9 cellular contexts compared by ENCODE assay signal in the genomic region with DNA sequence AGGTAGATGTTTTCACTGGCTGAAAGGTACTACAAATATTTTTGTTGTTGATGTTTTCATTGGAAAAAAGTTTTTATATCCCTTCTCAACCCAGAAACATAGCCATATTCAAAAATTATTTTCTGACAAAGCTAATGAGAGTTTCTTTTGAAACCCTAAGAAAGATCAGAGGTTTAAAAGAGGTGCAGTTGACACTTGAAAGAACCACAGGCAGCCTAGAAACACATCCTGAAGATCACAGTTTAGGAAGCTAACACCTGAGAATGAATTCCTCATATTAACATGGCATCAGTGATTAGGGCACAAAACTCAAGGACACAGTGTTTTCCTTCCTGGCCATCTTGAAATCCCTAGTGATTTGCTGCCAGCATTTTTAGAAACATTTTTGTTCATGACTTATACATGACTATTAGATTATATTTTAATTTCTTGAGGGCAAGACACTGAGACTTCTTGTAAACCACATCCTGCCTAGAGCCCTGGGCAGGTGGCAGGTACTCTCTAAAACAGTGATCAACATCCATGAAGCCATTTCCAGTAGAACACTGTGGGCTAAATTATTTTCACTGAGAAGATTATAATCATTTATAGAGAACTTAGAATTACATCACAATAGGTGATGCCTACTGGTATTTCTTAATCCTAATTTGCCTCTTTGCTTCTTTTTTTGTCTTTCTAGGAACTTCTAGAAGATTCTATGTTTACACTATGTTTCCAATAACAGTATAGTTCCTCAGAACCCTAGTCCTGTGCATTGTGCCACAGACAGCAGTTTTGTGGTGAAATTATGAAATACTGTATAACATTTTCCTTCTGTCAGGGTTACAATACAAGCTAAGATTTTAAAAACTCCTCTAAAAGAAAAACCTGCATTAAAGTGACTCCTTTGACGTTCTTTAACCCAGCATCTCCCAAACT.
A peak's percentile ranks its signal among the peaks of the same experiment; 100 is the strongest.
DNase-seq lines count a peak whose midpoint lies in the region; ATAC-seq and TF ChIP-seq lines count a peak whose summit lies in the region.
"Had no signal": no experiment of that assay in that cellular context is flagged by ENCODE, and none has a peak within 500 bp of the region (broad histone marks: within the 10 kb centered on the region; RNA-seq: fewer than 3 reads in every experiment).

No MANE protein-coding gene starts in this region.

- H3K9me3 Mint-ChIP-seq in H9: no peaks in the 10 kb centered on the region
- no peaks in the 10 kb centered on the region for H3K9me3 Mint-ChIP-seq in Calu3 (ENCODE audit: low read depth, unreplicated experiment)

- no peak overlapping the region for H3K56ac ChIP-seq in H9 (ENCODE audit: insufficient read length, low read depth, low read length)

- WGBS in H9 (ENCODE audit: extremely low coverage, insufficient read length, low lambda C conversion rate): no CpG with 5 or more reads among the region's 1 CpG

- CTCF ChIA-PET in Calu3 (lab: Charles Lee): no interaction called here

- no peak overlapping the region for H3K4me3 ChIP-seq in upper lobe of right lung
- H3K4me3 ChIP-seq: PC-9 had no signal

- H3K4ac ChIP-seq in H9 (ENCODE audit: low read depth, low read length): no peak overlapping the region

- H3K27ac Mint-ChIP-seq in H9 (0 out of 7 replicates have a peak overlapping the region, but pooled peaks of 1 of the 3 experiments have one; percentile 34), Calu3 (ENCODE audit: unreplicated experiment) (no peak overlapping the region)

- no peaks in the 10 kb centered on the region; a peak in 1 of 4 replicates for H3K4me1 Mint-ChIP-seq in H9
- H3K4me1 Mint-ChIP-seq in Calu3 (ENCODE audit: low read depth, unreplicated experiment): peaks cover 19% of the 10 kb centered on the region

- H2AFZ ChIP-seq in H9 (ENCODE audit: low read length): no peak overlapping the region
- H2AFZ ChIP-seq: PC-9 had no signal

- no peak overlapping the region for H4K8ac ChIP-seq in H9 (replicated peaks; ENCODE audit: insufficient read length, low read depth, low read length)

- peak; percentile 96 for ATAC-seq in HG03108 (IDR thresholded peaks at IDR 0.05; ENCODE audit: unreplicated experiment)
- no peak for ATAC-seq in upper lobe of right lung

- no peak overlapping the region for H2BK12ac ChIP-seq in H9 (ENCODE audit: insufficient read length, low read depth, low read length)

- no peak overlapping the region for H2BK5ac ChIP-seq in H9 (ENCODE audit: insufficient read length, low read length)

- no peaks in the 10 kb centered on the region for H3K23me2 ChIP-seq in H9 (ENCODE audit: insufficient read length, low read depth, low read length, poor library complexity, severe bottlenecking)

- BruUV-seq in Calu3 (replicated peaks; lab: Mats Ljungman, UMichigan): no TSS peak

- H3K4me3 Mint-ChIP-seq in H9 (no peak overlapping the region), Calu3 (ENCODE audit: low read depth, unreplicated experiment) (no peak overlapping the region)

- no peak overlapping the region for H3K14ac ChIP-seq in H9 (ENCODE audit: insufficient read depth, low read length)

- intact Hi-C loops in upper lobe of right lung (cut with DNase I): no loop called here
- intact Hi-C loops in Calu3 (cut with micrococcal nuclease; ENCODE audit: unreplicated experiment): loop anchor here (5.0 to 10.0 kb wide), 2 partner anchors 283 to 475 kb away; no protein-coding TSS in a partner anchor

- H3K27me3 Mint-ChIP-seq in H9 (ENCODE audit: low read depth) (no peaks in the 10 kb centered on the region), Calu3 (ENCODE audit: unreplicated experiment) (no peaks in the 10 kb centered on the region)

- H3K23ac ChIP-seq in H9 (ENCODE audit: insufficient read length, low read depth, low read length): no peak overlapping the region

- TF ChIP-seq CTCF in upper lobe of right lung (IDR thresholded peaks at IDR 0.05) (no peak), H9 (conservative IDR thresholded peaks at IDR 0.05) (no peak), Calu3 (IDR thresholded peaks at IDR 0.05; ENCODE audit: unreplicated experiment) (no peak)

- H3K79me2 ChIP-seq in H9 (ENCODE audit: insufficient read depth, low read length): no peaks in the 10 kb centered on the region

- no peak overlapping the region for H2BK15ac ChIP-seq in H9 (ENCODE audit: low read depth, low read length)

- H3K9ac ChIP-seq in H9 (ENCODE audit: extremely low read depth, insufficient read length, low read length): no peak overlapping the region

- H3K4me1 ChIP-seq in upper lobe of right lung: peaks cover 4% of the 10 kb centered on the region
- H3K4me1 ChIP-seq in H9 (ENCODE audit: insufficient read depth, low read length): no peaks in the 10 kb centered on the region

- H3K27me3 ChIP-seq in upper lobe of right lung (no peaks in the 10 kb centered on the region), H9 (ENCODE audit: insufficient read depth, low read length) (no peaks in the 10 kb centered on the region)

- H4K20me1 ChIP-seq in H9 (ENCODE audit: control insufficient read depth, insufficient read depth, insufficient read length): no peaks in the 10 kb centered on the region

- no peak overlapping the region for H2AK5ac ChIP-seq in H9 (ENCODE audit: insufficient read length, low read length)

- H4K5ac ChIP-seq in H9 (ENCODE audit: insufficient read length, low read depth, low read length): no peak overlapping the region

- no peak overlapping the region for H4K91ac ChIP-seq in H9 (ENCODE audit: insufficient read length, low read depth, low read length)

- no peak overlapping the region for H2BK120ac ChIP-seq in H9 (ENCODE audit: low read depth, low read length, poor library complexity, severe bottlenecking)

- no peak overlapping the region for H3K4me2 ChIP-seq in H9 (ENCODE audit: insufficient read depth, insufficient read length, low read length)
- H3K4me2 ChIP-seq: PC-9 had no signal

- no peak overlapping the region for H3T11ph ChIP-seq in H9 (ENCODE audit: low read length)

- H2BK20ac ChIP-seq in H9 (ENCODE audit: low read depth, low read length, poor library complexity, severe bottlenecking): no peak overlapping the region

- no peaks in the 10 kb centered on the region for H3K36me3 Mint-ChIP-seq in H9 (ENCODE audit: insufficient read depth in 1 of 3, low read depth in 3 of 3)
- peaks cover 10% of the 10 kb centered on the region for H3K36me3 Mint-ChIP-seq in Calu3 (ENCODE audit: insufficient read depth, unreplicated experiment)

- no peak overlapping the region for H3K18ac ChIP-seq in H9 (ENCODE audit: insufficient read length, low read depth, low read length)

- no peaks in the 10 kb centered on the region for H3K79me1 ChIP-seq in H9 (ENCODE audit: insufficient read depth, low read depth, low read length, poor library complexity, severe bottlenecking)

- no peaks in the 10 kb centered on the region for H3K9me3 ChIP-seq in upper lobe of right lung
- H3K9me3 ChIP-seq in H9 (ENCODE audit: control insufficient read depth, low read depth, low read length): no peaks in the 10 kb centered on the region

- peak; percentile 28 for DNase-seq in stimulated activated CD4-positive, alpha-beta T cell treated with anti-CD3 and anti-CD28 coated beads, Interleukin-2, amount 100 ng/mL, for 4 hours (ENCODE audit: low read depth)
- DNase-seq in stimulated activated CD4-positive, alpha-beta T cell treated with anti-CD3 and anti-CD28 coated beads, Interleukin-1b, Interleukin-23, amount 100 ng/mL, for 48 hours: no peak
- peak; percentile 6 for DNase-seq in activated CD4-positive, alpha-beta T cell treated with anti-CD3 and anti-CD28 coated beads, Interleukin-2, amount 50 U/mL, for 1 hour
- DNase-seq in upper lobe of right lung (no peak), HK-2 (ENCODE audit: unreplicated experiment) (no peak), H9 (no peak), Calu3 (no peak)
- DNase-seq: PC-9 had no signal

- H3K36me3 ChIP-seq in upper lobe of right lung: peaks cover 4% of the 10 kb centered on the region

- H3K27ac ChIP-seq in upper lobe of right lung: peak overlapping the region; percentile 0
- no peak overlapping the region for H3K27ac ChIP-seq in H9 (ENCODE audit: insufficient read length, low read depth, low read length)
- H3K27ac ChIP-seq: PC-9 had no signal

Comparison
In these comparisons a context has a peak if more than half of its experiments do, and no peak if none do; other contexts are left out.
1. DNase-seq: peak in stimulated activated CD4-positive, alpha-beta T cell treated with anti-CD3 and anti-CD28 coated beads, Interleukin-2, amount 100 ng/mL, for 4 hours (single experiment) and activated CD4-positive, alpha-beta T cell treated with anti-CD3 and anti-CD28 coated beads, Interleukin-2, amount 50 U/mL, for 1 hour (single experiment); none in stimulated activated CD4-positive, alpha-beta T cell treated with anti-CD3 and anti-CD28 coated beads, Interleukin-1b, Interleukin-23, amount 100 ng/mL, for 48 hours (single experiment), upper lobe of right lung (single experiment), HK-2 (single experiment), H9 (single experiment) and Calu3 (single experiment).